27 cellular contexts compared by ENCODE assay signal in the genomic region with DNA sequence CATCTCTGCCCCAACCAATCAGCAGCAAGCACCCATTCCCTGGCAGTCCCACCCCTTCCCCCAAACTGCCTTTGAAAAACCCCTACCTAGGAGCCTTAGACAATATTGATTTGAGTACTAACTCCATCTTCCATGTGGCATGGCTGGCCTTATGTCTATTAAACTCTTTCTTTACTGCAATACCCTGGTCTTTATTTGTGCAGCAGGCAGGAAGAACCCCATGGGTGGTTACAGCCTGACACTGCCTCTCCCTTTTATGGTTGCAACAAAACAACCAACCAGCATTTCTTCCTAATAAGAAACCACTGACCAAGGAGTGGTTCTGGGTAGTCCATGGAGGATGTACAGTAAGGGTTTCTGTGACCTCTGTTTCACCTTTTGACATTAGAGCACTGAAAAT.
"Had no signal": no experiment of that assay in that cellular context is flagged by ENCODE, and none has a peak within 500 bp of the region (broad histone marks: within the 10 kb centered on the region; RNA-seq: fewer than 3 reads in every experiment).

No MANE protein-coding gene starts in this region.

- H3K36me3 ChIP-seq: suprapubic skin, thoracic aorta, thyroid gland, tibial artery, transverse colon, upper lobe of left lung, upper lobe of right lung, uterus, vagina had no signal

- H3K4me3 Mint-ChIP-seq: stimulated activated effector memory CD8-positive, alpha-beta T cell treated with anti-CD3 and anti-CD28 coated beads, Interleukin-12 subunit alpha, Interleukin-12 subunit beta, amount 100 ng/mL, for 72 hours; stimulated activated memory B cell treated with anti-CD40 and anti-IgM and Interleukin-4, amounts not matched to agents 10 μg/mL and 1 μg/mL and 100 μg/mL, for 72 hours; stimulated activated naive B cell treated with anti-CD40 and anti-IgM and Interleukin-4, amounts not matched to agents 10 μg/mL and 1 μg/mL and 100 μg/mL, for 72 hours; stimulated activated naive CD8-positive, alpha-beta T cell treated with anti-CD3 and anti-CD28 coated beads, Interleukin-15, amount 100 ng/mL, for 72 hours; stimulated activated naive CD8-positive, alpha-beta T cell treated with anti-CD3 and anti-CD28 coated beads, Interleukin-15, Interleukin-2, amounts not matched to agents 100 ng/mL and 50 ng/mL, for 24 hours; type B pancreatic cell had no signal

- H3K4me3 ChIP-seq: stomach, suprapubic skin, testis, thoracic aorta, thyroid gland, tibial artery, tibial nerve, transverse colon, upper lobe of left lung, upper lobe of right lung, uterus, vagina had no signal

- DNase-seq: stimulated activated CD4-positive, alpha-beta T cell treated with anti-CD3 and anti-CD28 coated beads, Interleukin-2, amount 100 ng/mL, for 48 hours; stimulated activated CD4-positive, alpha-beta T cell treated with anti-CD3 and anti-CD28 coated beads, Interleukin-4, amount 100 ng/mL, for 1 hour; stimulated activated CD4-positive, alpha-beta T cell treated with anti-CD3 and anti-CD28 coated beads, Interleukin-4, amount 100 ng/mL, for 24 hours; stimulated activated CD4-positive, alpha-beta T cell treated with anti-CD3 and anti-CD28 coated beads, Interleukin-4, amount 100 ng/mL, for 4 hours; stimulated activated CD8-positive, alpha-beta memory T cell treated with anti-CD3 and anti-CD28 coated beads, Interleukin-4, amount 100 ng/mL, for 48 hours; stimulated activated naive B cell treated with anti-CD40 and anti-IgM and Interleukin-4, amounts not matched to agents 10 μg/mL and 1 μg/mL and 100 μg/mL, for 72 hours; stimulated activated naive CD4-positive, alpha-beta T cell treated with Interleukin-2 at 50 U/mL for 16 hours; stimulated activated naive CD8-positive, alpha-beta T cell treated with anti-CD3 and anti-CD28 coated beads, Interleukin-15, amount 100 ng/mL, for 72 hours; stimulated activated naive CD8-positive, alpha-beta T cell treated with anti-CD3 and anti-CD28 coated beads, Interleukin-15, Interleukin-2, amounts not matched to agents 100 U/mL and 50 U/mL, for 24 hours; stomach; substantia nigra; testis; thyroid gland; tibial artery; transverse colon; trophoblast cell; upper lobe of left lung; upper lobe of right lung; uterus had no signal

- H3K4me1 ChIP-seq: stomach, suprapubic skin, testis, tibial artery, tibial nerve, transverse colon, upper lobe of left lung, upper lobe of right lung, uterus, vagina had no signal

- H3K27ac Mint-ChIP-seq: stimulated activated effector memory CD8-positive, alpha-beta T cell treated with anti-CD3 and anti-CD28 coated beads, Interleukin-12 subunit alpha, Interleukin-12 subunit beta, amount 100 ng/mL, for 72 hours; stimulated activated memory B cell treated with anti-CD40 and anti-IgM and Interleukin-4, amounts not matched to agents 10 μg/mL and 1 μg/mL and 100 μg/mL, for 72 hours; stimulated activated naive B cell treated with anti-CD40 and anti-IgM and Interleukin-4, amounts not matched to agents 10 μg/mL and 1 μg/mL and 100 μg/mL, for 72 hours; stimulated activated naive CD8-positive, alpha-beta T cell treated with anti-CD3 and anti-CD28 coated beads, Interleukin-15, Interleukin-2, amounts not matched to agents 100 ng/mL and 50 ng/mL, for 24 hours; type B pancreatic cell had no signal

- H3K9me3 ChIP-seq: suprapubic skin, testis, thoracic aorta, thyroid gland, upper lobe of right lung, uterus, vagina had no signal

- H3K27me3 ChIP-seq: stomach, suprapubic skin, testis, thyroid gland, tibial artery, tibial nerve, transverse colon, upper lobe of left lung, upper lobe of right lung, uterus, vagina had no signal

- H3K27me3 Mint-ChIP-seq: stimulated activated memory B cell treated with anti-CD40 and anti-IgM and Interleukin-4, amounts not matched to agents 10 μg/mL and 1 μg/mL and 100 μg/mL, for 72 hours; stimulated activated naive B cell treated with anti-CD40 and anti-IgM and Interleukin-4, amounts not matched to agents 10 μg/mL and 1 μg/mL and 100 μg/mL, for 72 hours; stimulated activated naive CD8-positive, alpha-beta T cell treated with anti-CD3 and anti-CD28 coated beads, Interleukin-15, amount 100 ng/mL, for 72 hours; stimulated activated naive CD8-positive, alpha-beta T cell treated with anti-CD3 and anti-CD28 coated beads, Interleukin-15, Interleukin-2, amounts not matched to agents 100 ng/mL and 50 ng/mL, for 24 hours; type B pancreatic cell had no signal

- H3K36me3 Mint-ChIP-seq: stimulated activated effector memory CD8-positive, alpha-beta T cell treated with anti-CD3 and anti-CD28 coated beads, Interleukin-12 subunit alpha, Interleukin-12 subunit beta, amount 100 ng/mL, for 72 hours; stimulated activated memory B cell treated with anti-CD40 and anti-IgM and Interleukin-4, amounts not matched to agents 10 μg/mL and 1 μg/mL and 100 μg/mL, for 72 hours; stimulated activated naive B cell treated with anti-CD40 and anti-IgM and Interleukin-4, amounts not matched to agents 10 μg/mL and 1 μg/mL and 100 μg/mL, for 72 hours had no signal

- H3K9me3 Mint-ChIP-seq: stimulated activated naive CD8-positive, alpha-beta T cell treated with anti-CD3 and anti-CD28 coated beads, Interleukin-15, Interleukin-2, amounts not matched to agents 100 ng/mL and 50 ng/mL, for 24 hours had no signal

- ATAC-seq: stimulated activated effector memory CD8-positive, alpha-beta T cell treated with anti-CD3 and anti-CD28 coated beads, Interleukin-12 subunit alpha, Interleukin-12 subunit beta, amount 100 ng/mL, for 72 hours; stimulated activated memory B cell treated with anti-CD40 and anti-IgM and Interleukin-4, amounts not matched to agents 10 μg/mL and 1 μg/mL and 100 μg/mL, for 72 hours; stimulated activated naive B cell treated with anti-CD40 and anti-IgM and Interleukin-4, amounts not matched to agents 10 μg/mL and 1 μg/mL and 100 μg/mL, for 72 hours; stimulated activated naive CD8-positive, alpha-beta T cell treated with anti-CD3 and anti-CD28 coated beads, Interleukin-15, amount 100 ng/mL, for 72 hours; stimulated activated naive CD8-positive, alpha-beta T cell treated with anti-CD3 and anti-CD28 coated beads, Interleukin-15, Interleukin-2, amounts not matched to agents 100 U/mL and 50 U/mL, for 24 hours; upper lobe of right lung had no signal

- H3K4me1 Mint-ChIP-seq: stimulated activated effector memory CD8-positive, alpha-beta T cell treated with anti-CD3 and anti-CD28 coated beads, Interleukin-12 subunit alpha, Interleukin-12 subunit beta, amount 100 ng/mL, for 72 hours; stimulated activated memory B cell treated with anti-CD40 and anti-IgM and Interleukin-4, amounts not matched to agents 10 μg/mL and 1 μg/mL and 100 μg/mL, for 72 hours; stimulated activated naive B cell treated with anti-CD40 and anti-IgM and Interleukin-4, amounts not matched to agents 10 μg/mL and 1 μg/mL and 100 μg/mL, for 72 hours; stimulated activated naive CD8-positive, alpha-beta T cell treated with anti-CD3 and anti-CD28 coated beads, Interleukin-15, amount 100 ng/mL, for 72 hours had no signal

- H3K27ac ChIP-seq: stomach, suprapubic skin, testis, thoracic aorta, thyroid gland, tibial artery, tibial nerve, transverse colon, upper lobe of left lung, upper lobe of right lung, uterus, vagina had no signal
